Comparison of ENCODE assay signal across 2 cellular contexts in the genomic region with DNA sequence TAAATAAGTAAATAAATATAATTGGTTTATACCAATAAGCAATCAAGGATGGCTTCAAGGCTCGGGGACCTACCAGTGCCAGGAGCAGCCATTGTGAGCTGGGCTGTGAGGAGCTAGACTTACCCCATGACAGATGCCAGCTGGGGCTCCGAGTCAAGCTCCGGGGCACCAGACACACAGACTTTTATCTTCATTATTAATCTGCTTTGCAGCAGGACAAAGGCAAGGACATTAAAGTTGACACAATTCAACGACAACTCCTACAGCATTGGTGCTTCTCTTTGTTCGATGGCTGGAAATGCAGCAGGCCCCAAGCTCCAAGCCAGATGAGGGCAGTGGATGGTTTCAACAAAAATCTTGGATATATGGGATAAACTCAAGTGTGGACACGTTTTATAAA.
TF ChIP-seq lines count a peak whose summit lies in the region.

No MANE protein-coding gene starts in this region.

TF ChIP-seq in SK-N-SH, 30 proteins besides CTCF, POLR2A, EP300 and RAD21:
- peak; percentile 27; the same call in 1 of the 2 replicates for TF ChIP-seq RCOR1 (IDR thresholded peaks at IDR 0.05; ENCODE audit: low read length)
- no peak for TF ChIP-seq MXI1 (IDR thresholded peaks at IDR 0.05; ENCODE audit: low read depth, low read length)
- peak; percentile 49; the same call in 1 of the 2 replicates for TF ChIP-seq GATA2 (CRISPR knock-in tag; IDR thresholded peaks at IDR 0.05)

TF ChIP-seq in SK-N-SH treated with all-trans-retinoic acid at 6 μM for 48 hours, 23 proteins besides CTCF, POLR2A, EP300 and RAD21 (continued from another document):
- TF ChIP-seq BACH2 (CRISPR knock-in tag; IDR thresholded peaks at IDR 0.05; ENCODE audit: borderline replicate concordance) (no peak), ZNF70 (CRISPR knock-in tag; IDR thresholded peaks at IDR 0.05) (no peak), TCF4 (CRISPR knock-in tag; IDR thresholded peaks at IDR 0.05; ENCODE audit: borderline replicate concordance) (no peak), ZNF565 (CRISPR knock-in tag; conservative IDR thresholded peaks at IDR 0.05; ENCODE audit: low read depth) (no peak), ARNTL (CRISPR knock-in tag; IDR thresholded peaks at IDR 0.05; ENCODE audit: borderline replicate concordance, low read depth) (no peak), TOX (CRISPR knock-in tag; IDR thresholded peaks at IDR 0.05; ENCODE audit: borderline replicate concordance) (no peak), GLIS3 (CRISPR knock-in tag; IDR thresholded peaks at IDR 0.05) (no peak), ZFP3 (CRISPR knock-in tag; IDR thresholded peaks at IDR 0.05) (no peak), ZC3H10 (CRISPR knock-in tag; IDR thresholded peaks at IDR 0.05) (no peak), ZFP30 (CRISPR knock-in tag; IDR thresholded peaks at IDR 0.05) (no peak), RARB (CRISPR knock-in tag; IDR thresholded peaks at IDR 0.05) (no peak), CSDC2 (CRISPR knock-in tag; IDR thresholded peaks at IDR 0.05) (no peak)
- TF ChIP-seq, protein P1, sequence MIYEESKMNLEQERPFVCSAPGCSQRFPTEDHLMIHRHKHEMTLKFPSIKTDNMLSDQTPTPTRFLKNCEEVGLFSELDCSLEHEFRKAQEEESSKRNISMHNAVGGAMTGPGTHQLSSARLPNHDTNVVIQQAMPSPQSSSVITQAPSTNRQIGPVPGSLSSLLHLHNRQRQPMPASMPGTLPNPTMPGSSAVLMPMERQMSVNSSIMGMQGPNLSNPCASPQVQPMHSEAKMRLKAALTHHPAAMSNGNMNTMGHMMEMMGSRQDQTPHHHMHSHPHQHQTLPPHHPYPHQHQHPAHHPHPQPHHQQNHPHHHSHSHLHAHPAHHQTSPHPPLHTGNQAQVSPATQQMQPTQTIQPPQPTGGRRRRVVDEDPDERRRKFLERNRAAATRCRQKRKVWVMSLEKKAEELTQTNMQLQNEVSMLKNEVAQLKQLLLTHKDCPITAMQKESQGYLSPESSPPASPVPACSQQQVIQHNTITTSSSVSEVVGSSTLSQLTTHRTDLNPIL (CRISPR knock-in tag; IDR thresholded peaks at IDR 0.05; ENCODE audit: low read depth) = no peak
- TF ChIP-seq, protein P2, sequence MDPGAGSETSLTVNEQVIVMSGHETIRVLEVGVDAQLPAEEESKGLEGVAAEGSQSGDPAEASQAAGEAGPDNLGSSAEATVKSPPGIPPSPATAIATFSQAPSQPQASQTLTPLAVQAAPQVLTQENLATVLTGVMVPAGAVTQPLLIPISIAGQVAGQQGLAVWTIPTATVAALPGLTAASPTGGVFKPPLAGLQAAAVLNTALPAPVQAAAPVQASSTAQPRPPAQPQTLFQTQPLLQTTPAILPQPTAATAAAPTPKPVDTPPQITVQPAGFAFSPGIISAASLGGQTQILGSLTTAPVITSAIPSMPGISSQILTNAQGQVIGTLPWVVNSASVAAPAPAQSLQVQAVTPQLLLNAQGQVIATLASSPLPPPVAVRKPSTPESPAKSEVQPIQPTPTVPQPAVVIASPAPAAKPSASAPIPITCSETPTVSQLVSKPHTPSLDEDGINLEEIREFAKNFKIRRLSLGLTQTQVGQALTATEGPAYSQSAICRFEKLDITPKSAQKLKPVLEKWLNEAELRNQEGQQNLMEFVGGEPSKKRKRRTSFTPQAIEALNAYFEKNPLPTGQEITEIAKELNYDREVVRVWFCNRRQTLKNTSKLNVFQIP (CRISPR knock-in tag; IDR thresholded peaks at IDR 0.05; ENCODE audit: borderline replicate concordance, low read depth) = no peak
- TF ChIP-seq, protein P3, sequence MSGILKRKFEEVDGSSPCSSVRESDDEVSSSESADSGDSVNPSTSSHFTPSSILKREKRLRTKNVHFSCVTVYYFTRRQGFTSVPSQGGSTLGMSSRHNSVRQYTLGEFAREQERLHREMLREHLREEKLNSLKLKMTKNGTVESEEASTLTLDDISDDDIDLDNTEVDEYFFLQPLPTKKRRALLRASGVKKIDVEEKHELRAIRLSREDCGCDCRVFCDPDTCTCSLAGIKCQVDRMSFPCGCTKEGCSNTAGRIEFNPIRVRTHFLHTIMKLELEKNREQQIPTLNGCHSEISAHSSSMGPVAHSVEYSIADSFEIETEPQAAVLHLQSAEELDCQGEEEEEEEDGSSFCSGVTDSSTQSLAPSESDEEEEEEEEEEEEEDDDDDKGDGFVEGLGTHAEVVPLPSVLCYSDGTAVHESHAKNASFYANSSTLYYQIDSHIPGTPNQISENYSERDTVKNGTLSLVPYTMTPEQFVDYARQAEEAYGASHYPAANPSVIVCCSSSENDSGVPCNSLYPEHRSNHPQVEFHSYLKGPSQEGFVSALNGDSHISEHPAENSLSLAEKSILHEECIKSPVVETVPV (CRISPR knock-in tag; IDR thresholded peaks at IDR 0.05) = no peak
- TF ChIP-seq, protein P4, sequence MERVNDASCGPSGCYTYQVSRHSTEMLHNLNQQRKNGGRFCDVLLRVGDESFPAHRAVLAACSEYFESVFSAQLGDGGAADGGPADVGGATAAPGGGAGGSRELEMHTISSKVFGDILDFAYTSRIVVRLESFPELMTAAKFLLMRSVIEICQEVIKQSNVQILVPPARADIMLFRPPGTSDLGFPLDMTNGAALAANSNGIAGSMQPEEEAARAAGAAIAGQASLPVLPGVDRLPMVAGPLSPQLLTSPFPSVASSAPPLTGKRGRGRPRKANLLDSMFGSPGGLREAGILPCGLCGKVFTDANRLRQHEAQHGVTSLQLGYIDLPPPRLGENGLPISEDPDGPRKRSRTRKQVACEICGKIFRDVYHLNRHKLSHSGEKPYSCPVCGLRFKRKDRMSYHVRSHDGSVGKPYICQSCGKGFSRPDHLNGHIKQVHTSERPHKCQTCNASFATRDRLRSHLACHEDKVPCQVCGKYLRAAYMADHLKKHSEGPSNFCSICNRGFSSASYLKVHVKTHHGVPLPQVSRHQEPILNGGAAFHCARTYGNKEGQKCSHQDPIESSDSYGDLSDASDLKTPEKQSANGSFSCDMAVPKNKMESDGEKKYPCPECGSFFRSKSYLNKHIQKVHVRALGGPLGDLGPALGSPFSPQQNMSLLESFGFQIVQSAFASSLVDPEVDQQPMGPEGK (CRISPR knock-in tag; IDR thresholded peaks at IDR 0.05; ENCODE audit: borderline replicate concordance) = no peak
